In the genomic region with DNA sequence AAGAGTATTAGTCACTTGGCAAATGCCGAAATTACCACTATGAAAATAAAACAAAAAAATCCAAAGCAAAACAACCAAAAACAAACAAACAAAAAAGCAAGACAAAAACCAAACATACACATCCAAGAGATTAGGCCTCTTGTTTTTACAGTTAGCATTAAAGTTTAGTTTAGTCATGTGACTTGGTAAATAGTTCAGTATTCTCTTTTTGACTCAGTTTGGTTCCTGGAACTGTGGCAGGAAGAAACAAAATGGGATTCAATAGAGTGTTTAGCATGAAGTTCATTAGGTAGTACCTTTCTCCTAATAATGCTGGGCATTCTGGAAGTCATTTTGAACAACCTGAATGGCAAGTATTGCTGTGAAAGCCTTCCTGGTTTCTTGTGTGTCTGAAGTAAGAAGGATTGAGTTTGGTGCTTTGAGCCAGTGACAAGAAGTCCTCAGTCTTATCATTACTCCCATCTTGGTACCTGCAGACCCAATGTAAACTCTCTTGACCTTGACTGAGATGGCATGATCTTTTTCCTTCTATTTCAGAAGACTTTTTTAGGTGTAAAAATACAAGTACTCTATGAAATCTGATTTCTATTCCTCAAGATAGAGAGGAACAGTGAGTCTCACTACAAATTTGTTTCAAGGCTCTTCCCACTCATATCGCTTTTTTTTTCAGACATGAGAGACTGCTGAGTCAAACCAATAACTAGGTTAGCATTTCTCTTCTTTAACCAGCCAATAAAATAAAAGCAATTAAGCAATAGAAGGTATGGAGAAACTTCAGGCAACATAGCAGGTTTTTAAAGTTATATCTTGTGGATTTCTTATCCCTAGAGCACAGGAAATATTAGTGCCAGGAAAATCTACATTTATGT, we compare ENCODE assay signal across 17 cellular contexts.
DNase-seq lines count a peak whose midpoint lies in the region; ATAC-seq and TF ChIP-seq lines count a peak whose summit lies in the region.
"Had no signal": no experiment of that assay in that cellular context is flagged by ENCODE, and none has a peak within 500 bp of the region (broad histone marks: within the 10 kb centered on the region; RNA-seq: fewer than 3 reads in every experiment).

No MANE protein-coding gene starts in this region.

- H2AK5ac ChIP-seq in IMR-90 (ENCODE audit: low read depth, low read length), result no peak overlapping the region

- H3K36me3 ChIP-seq in mammary epithelial cell (ENCODE audit: insufficient read depth, low read length) (no peaks in the 10 kb centered on the region), IMR-90 (ENCODE audit: control insufficient read depth, insufficient read depth, low read length) (no peaks in the 10 kb centered on the region)
- no peaks in the 10 kb centered on the region for H3K36me3 ChIP-seq in CD8-positive, alpha-beta T cell (ENCODE audit: insufficient read depth, low read length)

- TF ChIP-seq CTCF in mammary epithelial cell (conservative IDR thresholded peaks at IDR 0.05 in 1 of 2, IDR thresholded peaks at IDR 0.05 in 1 of 2; ENCODE audit: extremely low read depth in 1 of 2, insufficient read depth in 1 of 2, low read depth in 1 of 2, low read length in 2 of 2) (no peak), MCF 10A (IDR thresholded peaks at IDR 0.05; ENCODE audit: unreplicated experiment) (no peak), IMR-90 (conservative IDR thresholded peaks at IDR 0.05; ENCODE audit: low read depth, low read length) (no peak)
- no peak for TF ChIP-seq CTCF in CD8-positive, alpha-beta T cell (IDR thresholded peaks at IDR 0.05)

- H3K4me3 Mint-ChIP-seq in MCF 10A (ENCODE audit: unreplicated experiment), result no peak overlapping the region
- peak overlapping the region; percentile 64 for H3K4me3 Mint-ChIP-seq in activated T-helper 17 cell treated with anti-CD3 and anti-CD28 coated beads, Interleukin-2, amount 50 U/mL, for 72 hours
- peak overlapping the region; percentile 51 for H3K4me3 Mint-ChIP-seq in stimulated activated effector memory CD8-positive, alpha-beta T cell treated with anti-CD3 and anti-CD28 coated beads, Interleukin-12 subunit alpha, Interleukin-12 subunit beta, amount 100 ng/mL, for 72 hours
- H3K4me3 Mint-ChIP-seq in CD8-positive, alpha-beta T cell, result no peak overlapping the region
- H3K4me3 Mint-ChIP-seq: B cell; CD8-positive, alpha-beta memory T cell; H9; IgD-negative memory B cell had no signal

- ATAC-seq in IMR-90 (ENCODE audit: low read depth), result no peak
- ATAC-seq in activated T-helper 17 cell treated with anti-CD3 and anti-CD28 coated beads, Interleukin-2, amount 50 U/mL, for 72 hours (replicated peaks), result peak; percentile 89
- ATAC-seq in stimulated activated effector memory CD8-positive, alpha-beta T cell treated with anti-CD3 and anti-CD28 coated beads, Interleukin-12 subunit alpha, Interleukin-12 subunit beta, amount 100 ng/mL, for 72 hours, result peak; percentile 91
- no peak for ATAC-seq in CD8-positive, alpha-beta T cell

- no peak for TF ChIP-seq RAD21 in IMR-90 (IDR thresholded peaks at IDR 0.05; ENCODE audit: low read length)

- no peak overlapping the region for H3K56ac ChIP-seq in IMR-90 (ENCODE audit: extremely low read depth, insufficient read depth, low read length)

- H3K23ac ChIP-seq in IMR-90 (ENCODE audit: low read depth, low read length), result no peak overlapping the region

- H2BK15ac ChIP-seq in IMR-90 (ENCODE audit: low read depth, low read length), result no peak overlapping the region

- H3K27me3 ChIP-seq in mammary epithelial cell (ENCODE audit: insufficient read depth, low read length) (no peaks in the 10 kb centered on the region), IMR-90 (ENCODE audit: control insufficient read depth, insufficient read depth, low read length) (no peaks in the 10 kb centered on the region)
- no peaks in the 10 kb centered on the region for H3K27me3 ChIP-seq in CD8-positive, alpha-beta T cell (ENCODE audit: insufficient read depth, low read length)

- H3K9me3 ChIP-seq in mammary epithelial cell (replicated peaks; ENCODE audit: insufficient read depth, low read length), result no peaks in the 10 kb centered on the region
- H3K9me3 ChIP-seq in IMR-90 (ENCODE audit: control insufficient read depth, insufficient read depth, low read length), result no peaks in the 10 kb centered on the region
- no peaks in the 10 kb centered on the region for H3K9me3 ChIP-seq in CD8-positive, alpha-beta T cell (ENCODE audit: low read length)

- H4K8ac ChIP-seq in IMR-90 (ENCODE audit: low read depth in 2 of 2, low read length in 2 of 2), result no peak overlapping the region

- no peak overlapping the region for H2AFZ ChIP-seq in mammary epithelial cell (ENCODE audit: low read depth, low read length)
- no peak overlapping the region for H2AFZ ChIP-seq in IMR-90 (replicated peaks; ENCODE audit: low read length, poor library complexity)

- no peak overlapping the region for H4K91ac ChIP-seq in IMR-90 (ENCODE audit: insufficient read depth, low read depth, low read length)

- H3K4me2 ChIP-seq in mammary epithelial cell (ENCODE audit: insufficient read depth, low read depth, low read length) (no peak overlapping the region), IMR-90 (ENCODE audit: low read depth, low read length) (no peak overlapping the region)

- in situ Hi-C loops in mammary epithelial cell (cut with MboI; ENCODE audit: low sequenced_read_pairs in 2 of 2), result no loop called here
- in situ Hi-C loops in IMR-90 (cut with MboI; ENCODE audit: low sequenced_read_pairs), result no loop called here

- H3K9me1 ChIP-seq in IMR-90 (ENCODE audit: insufficient read depth, low read length), result no peaks in the 10 kb centered on the region

- H3K4me1 ChIP-seq in mammary epithelial cell (ENCODE audit: insufficient read depth, low read length) (no peaks in the 10 kb centered on the region), IMR-90 (ENCODE audit: control insufficient read depth, insufficient read depth, low read length) (no peaks in the 10 kb centered on the region; the same call in 1 of the 2 replicates)
- H3K4me1 ChIP-seq in CD8-positive, alpha-beta T cell (ENCODE audit: insufficient read depth, low read length), result no peaks in the 10 kb centered on the region

- peak overlapping the region; percentile 25; the same call in 1 of the 2 replicates for H3K14ac ChIP-seq in IMR-90 (replicated peaks; ENCODE audit: low read depth, low read length)

- no peak overlapping the region for H4K5ac ChIP-seq in IMR-90 (ENCODE audit: low read depth, low read length)

- no peak overlapping the region for H3K4me3 ChIP-seq in mammary epithelial cell (replicated peaks in 1 of 3; ENCODE audit: insufficient read depth in 1 of 3, low read depth in 2 of 3, low read length in 3 of 3)
- H3K4me3 ChIP-seq in IMR-90 (ENCODE audit: insufficient read depth, low read depth, low read length), result no peak overlapping the region
- H3K4me3 ChIP-seq in CD8-positive, alpha-beta T cell (ENCODE audit: low read depth, low read length), result no peak overlapping the region

- no peaks in the 10 kb centered on the region for H3K4me1 Mint-ChIP-seq in MCF 10A (ENCODE audit: insufficient read depth, unreplicated experiment)
- peaks cover 18% of the 10 kb centered on the region for H3K4me1 Mint-ChIP-seq in activated T-helper 17 cell treated with anti-CD3 and anti-CD28 coated beads, Interleukin-2, amount 50 U/mL, for 72 hours
- H3K4me1 Mint-ChIP-seq in stimulated activated effector memory CD8-positive, alpha-beta T cell treated with anti-CD3 and anti-CD28 coated beads, Interleukin-12 subunit alpha, Interleukin-12 subunit beta, amount 100 ng/mL, for 72 hours, result peaks cover 73% of the 10 kb centered on the region
- H3K4me1 Mint-ChIP-seq in CD8-positive, alpha-beta T cell (ENCODE audit: low read depth), result no peaks in the 10 kb centered on the region
- H3K4me1 Mint-ChIP-seq: B cell, H9, IgD-negative memory B cell had no signal

- H3K27ac ChIP-seq in mammary epithelial cell (ENCODE audit: insufficient read depth, low read depth, low read length) (no peak overlapping the region), IMR-90 (ENCODE audit: insufficient read depth, low read length) (no peak overlapping the region)
- H3K27ac ChIP-seq in CD8-positive, alpha-beta T cell (ENCODE audit: low read depth, low read length), result no peak overlapping the region

- 0 out of 2 replicates have a peak overlapping the region, but pooled peaks have one; percentile 19 for H2BK20ac ChIP-seq in IMR-90 (ENCODE audit: low read depth, low read length)

- dilution Hi-C loops in mammary epithelial cell (cut with HindIII; ENCODE audit: low sequenced_read_pairs), result no loop called here
- dilution Hi-C loops in IMR-90 (cut with HindIII; ENCODE audit: low sequenced_read_pairs, unreplicated experiment), result no loop called here

- H2AK9ac ChIP-seq in IMR-90 (replicated peaks; ENCODE audit: low read depth, low read length, poor library complexity), result no peak overlapping the region

- BruUV-seq in mammary epithelial cell (replicated peaks; lab: Mats Ljungman, UMichigan) (no TSS peak), MCF 10A (replicated peaks; lab: Mats Ljungman, UMichigan) (no TSS peak), IMR-90 (replicated peaks; lab: Mats Ljungman, UMichigan) (no TSS peak)

- 73% methylated on average over 2 of the region's 2 CpGs for WGBS in mammary epithelial cell (ENCODE audit: low coverage, missing lambda C conversion rate)
- no CpG with 5 or more reads among the region's 2 CpGs for WGBS in IMR-90 (ENCODE audit: extremely low coverage in 2 of 2, insufficient read length in 1 of 2), 2 experiments

- POLR2A ChIA-PET in MCF 10A (lab: Yijun Ruan, JAX) (interaction anchor here (1.0 kb wide), 1 partner anchor 14 kb away, joined by 3 read pairs; no protein-coding TSS in a partner anchor), IMR-90 (lab: Charles Lee; ENCODE audit: unreplicated experiment) (no interaction called here)
- POLR2A ChIA-PET in CD8-positive, alpha-beta T cell (lab: Charles Lee), result no interaction called here

- intact Hi-C loops in mammary epithelial cell (cut with micrococcal nuclease) (no loop called here), MCF 10A (cut with micrococcal nuclease) (no loop called here), IMR-90 (cut with micrococcal nuclease) (no loop called here)
- intact Hi-C loops in CD8-positive, alpha-beta T cell (cut with DNase I, micrococcal nuclease), result no loop called here

- H3K36me3 Mint-ChIP-seq in MCF 10A (ENCODE audit: insufficient read depth, unreplicated experiment), result no peaks in the 10 kb centered on the region
- H3K36me3 Mint-ChIP-seq in activated T-helper 17 cell treated with anti-CD3 and anti-CD28 coated beads, Interleukin-2, amount 50 U/mL, for 72 hours (ENCODE audit: low read depth), result no peaks in the 10 kb centered on the region
- H3K36me3 Mint-ChIP-seq in stimulated activated effector memory CD8-positive, alpha-beta T cell treated with anti-CD3 and anti-CD28 coated beads, Interleukin-12 subunit alpha, Interleukin-12 subunit beta, amount 100 ng/mL, for 72 hours, result peaks cover 5% of the 10 kb centered on the region
- H3K36me3 Mint-ChIP-seq in CD8-positive, alpha-beta T cell, result no peaks in the 10 kb centered on the region
- H3K36me3 Mint-ChIP-seq: IgD-negative memory B cell had no signal

- H2BK5ac ChIP-seq in IMR-90 (ENCODE audit: low read depth, low read length, poor library complexity, severe bottlenecking), result no peak overlapping the region

- CTCF ChIA-PET in mammary epithelial cell (lab: Charles Lee; ENCODE audit: low non-redundant PET), result no interaction called here
- CTCF ChIA-PET in MCF 10A (lab: Yijun Ruan, JAX), result no interaction called here
- CTCF ChIA-PET in IMR-90 (lab: Yijun Ruan, JAX), result no interaction called here
- CTCF ChIA-PET in CD8-positive, alpha-beta T cell (lab: Charles Lee), result no interaction called here

- TF ChIP-seq POLR2A in IMR-90 (IDR thresholded peaks at IDR 0.05; ENCODE audit: low read depth, low read length), result no peak

- no peaks in the 10 kb centered on the region for H3K79me1 ChIP-seq in IMR-90 (ENCODE audit: low read depth in 1 of 2, low read length in 2 of 2)

- DNase-seq in mammary epithelial cell (peak; percentile 8), MCF 10A (ENCODE audit: unreplicated experiment) (no peak), IMR-90 (no peak), NCI-H1417 treated with DMSO at 0.1 percent for 48 hours (lab: John Stamatoyannopoulos, UW) (no peak)
- DNase-seq in stimulated activated effector memory CD8-positive, alpha-beta T cell treated with anti-CD3 and anti-CD28 coated beads, Interleukin-12 subunit alpha, Interleukin-12 subunit beta, amount 100 ng/mL, for 72 hours (ENCODE audit: low spot score in 2 of 2), result no peak
- no peak for DNase-seq in CD8-positive, alpha-beta T cell
- DNase-seq: CD8-positive, alpha-beta memory T cell; DND-41; GDM1; H9; NCI-H146; NCI-H2081 treated with DMSO at 0.1 percent for 48 hours; NCI-H524; RPMI8226 had no signal

- no peak overlapping the region for H3K18ac ChIP-seq in IMR-90 (ENCODE audit: low read depth, low read length)

- H3K9ac ChIP-seq in mammary epithelial cell (ENCODE audit: insufficient read depth, low read length), result no peak overlapping the region
- H3K9ac ChIP-seq in IMR-90 (ENCODE audit: low read depth, low read length), result no peak overlapping the region

- H3K4ac ChIP-seq in IMR-90 (ENCODE audit: low read depth, low read length), result no peak overlapping the region

- H2BK120ac ChIP-seq in IMR-90 (ENCODE audit: low read depth, low read length), result no peak overlapping the region

- H4K20me1 ChIP-seq in mammary epithelial cell (ENCODE audit: insufficient read depth, low read length) (no peaks in the 10 kb centered on the region), IMR-90 (ENCODE audit: insufficient read depth, low read length) (no peaks in the 10 kb centered on the region)

- no peak overlapping the region for H3K27ac Mint-ChIP-seq in MCF 10A (ENCODE audit: low read depth, unreplicated experiment)
- H3K27ac Mint-ChIP-seq in activated T-helper 17 cell treated with anti-CD3 and anti-CD28 coated beads, Interleukin-2, amount 50 U/mL, for 72 hours, result peak overlapping the region; percentile 86
- H3K27ac Mint-ChIP-seq in stimulated activated effector memory CD8-positive, alpha-beta T cell treated with anti-CD3 and anti-CD28 coated beads, Interleukin-12 subunit alpha, Interleukin-12 subunit beta, amount 100 ng/mL, for 72 hours, result peak overlapping the region; percentile 91
- H3K27ac Mint-ChIP-seq in CD8-positive, alpha-beta T cell, result no peak overlapping the region
- H3K27ac Mint-ChIP-seq: B cell, H9, IgD-negative memory B cell had no signal

- peaks cover 13% of the 10 kb centered on the region for H3K9me3 Mint-ChIP-seq in MCF 10A (ENCODE audit: unreplicated experiment)
- peaks cover 21% of the 10 kb centered on the region for H3K9me3 Mint-ChIP-seq in activated T-helper 17 cell treated with anti-CD3 and anti-CD28 coated beads, Interleukin-2, amount 50 U/mL, for 72 hours
- peaks cover 29% of the 10 kb centered on the region for H3K9me3 Mint-ChIP-seq in stimulated activated effector memory CD8-positive, alpha-beta T cell treated with anti-CD3 and anti-CD28 coated beads, Interleukin-12 subunit alpha, Interleukin-12 subunit beta, amount 100 ng/mL, for 72 hours
- no peaks in the 10 kb centered on the region for H3K9me3 Mint-ChIP-seq in CD8-positive, alpha-beta T cell

- H3K27me3 Mint-ChIP-seq in MCF 10A (ENCODE audit: insufficient read depth, unreplicated experiment), result no peaks in the 10 kb centered on the region
- H3K27me3 Mint-ChIP-seq in activated T-helper 17 cell treated with anti-CD3 and anti-CD28 coated beads, Interleukin-2, amount 50 U/mL, for 72 hours, result peaks cover 19% of the 10 kb centered on the region
- peaks cover 11% of the 10 kb centered on the region for H3K27me3 Mint-ChIP-seq in CD8-positive, alpha-beta T cell (ENCODE audit: low read depth)

- no peaks in the 10 kb centered on the region for H3K79me2 ChIP-seq in mammary epithelial cell (ENCODE audit: insufficient read depth, low read length)

Comparison
In these comparisons a context has a peak if more than half of its experiments do, and no peak if none do; other contexts are left out.
1. H3K27ac Mint-ChIP-seq: peak in activated T-helper 17 cell treated with anti-CD3 and anti-CD28 coated beads, Interleukin-2, amount 50 U/mL, for 72 hours (single experiment) and stimulated activated effector memory CD8-positive, alpha-beta T cell treated with anti-CD3 and anti-CD28 coated beads, Interleukin-12 subunit alpha, Interleukin-12 subunit beta, amount 100 ng/mL, for 72 hours (single experiment); none in MCF 10A (single experiment) and CD8-positive, alpha-beta T cell (single experiment).
2. H3K4me3 Mint-ChIP-seq: peak in activated T-helper 17 cell treated with anti-CD3 and anti-CD28 coated beads, Interleukin-2, amount 50 U/mL, for 72 hours (single experiment) and stimulated activated effector memory CD8-positive, alpha-beta T cell treated with anti-CD3 and anti-CD28 coated beads, Interleukin-12 subunit alpha, Interleukin-12 subunit beta, amount 100 ng/mL, for 72 hours (single experiment); none in MCF 10A (single experiment) and CD8-positive, alpha-beta T cell (single experiment).
3. ATAC-seq: peak in activated T-helper 17 cell treated with anti-CD3 and anti-CD28 coated beads, Interleukin-2, amount 50 U/mL, for 72 hours (single experiment) and stimulated activated effector memory CD8-positive, alpha-beta T cell treated with anti-CD3 and anti-CD28 coated beads, Interleukin-12 subunit alpha, Interleukin-12 subunit beta, amount 100 ng/mL, for 72 hours (single experiment); none in IMR-90 (single experiment) and CD8-positive, alpha-beta T cell (single experiment).